In genomic region chr2:43407826-43408783, GRCh38 we compare ENCODE assay signal across 10 cellular contexts.
DNase-seq lines count a peak whose midpoint lies in the region; ATAC-seq lines count a peak whose summit lies in the region.
"Had no signal": no experiment of that assay in that cellular context is flagged by ENCODE, and none has a peak within 500 bp of the region (broad histone marks: within the 10 kb centered on the region; RNA-seq: fewer than 3 reads in every experiment).

No MANE protein-coding gene starts in this region.

- ATAC-seq in GM21360 (IDR thresholded peaks at IDR 0.05; ENCODE audit: unreplicated experiment) (peak; percentile 56), HG03520 (IDR thresholded peaks at IDR 0.05; ENCODE audit: unreplicated experiment) (peak; percentile 68)
- ATAC-seq: WTC11 had no signal

- peak; percentile 89 for DNase-seq in GF-D8 (lab: John Stamatoyannopoulos, UW)
- DNase-seq in globus pallidus (ENCODE audit: low spot score) = peak; percentile 54
- no peak for DNase-seq in G401 (ENCODE audit: low spot score)
- no peak for DNase-seq in NCI-H146 treated with DMSO at 0.1 percent for 48 hours (lab: John Stamatoyannopoulos, UW; ENCODE audit: unreplicated experiment)
- no peak for DNase-seq in NCI-H82 treated with DMSO at 0.1 percent for 48 hours (lab: John Stamatoyannopoulos, UW; ENCODE audit: unreplicated experiment)
- DNase-seq in NCI-H2081 (lab: John Stamatoyannopoulos, UW) = no peak
- DNase-seq: COR-L47 had no signal

- in situ Hi-C loops in G401 (cut with HindIII; ENCODE audit: low sequenced_read_pairs) = no loop called here

Comparison
In these comparisons a context has a peak if more than half of its experiments do, and no peak if none do; other contexts are left out.
1. DNase-seq: peak in GF-D8 (single experiment) and globus pallidus (single experiment); none in G401 (single experiment), NCI-H146 treated with DMSO at 0.1 percent for 48 hours (single experiment), NCI-H82 treated with DMSO at 0.1 percent for 48 hours (single experiment) and NCI-H2081 (0 of 2).